In the genomic region with DNA sequence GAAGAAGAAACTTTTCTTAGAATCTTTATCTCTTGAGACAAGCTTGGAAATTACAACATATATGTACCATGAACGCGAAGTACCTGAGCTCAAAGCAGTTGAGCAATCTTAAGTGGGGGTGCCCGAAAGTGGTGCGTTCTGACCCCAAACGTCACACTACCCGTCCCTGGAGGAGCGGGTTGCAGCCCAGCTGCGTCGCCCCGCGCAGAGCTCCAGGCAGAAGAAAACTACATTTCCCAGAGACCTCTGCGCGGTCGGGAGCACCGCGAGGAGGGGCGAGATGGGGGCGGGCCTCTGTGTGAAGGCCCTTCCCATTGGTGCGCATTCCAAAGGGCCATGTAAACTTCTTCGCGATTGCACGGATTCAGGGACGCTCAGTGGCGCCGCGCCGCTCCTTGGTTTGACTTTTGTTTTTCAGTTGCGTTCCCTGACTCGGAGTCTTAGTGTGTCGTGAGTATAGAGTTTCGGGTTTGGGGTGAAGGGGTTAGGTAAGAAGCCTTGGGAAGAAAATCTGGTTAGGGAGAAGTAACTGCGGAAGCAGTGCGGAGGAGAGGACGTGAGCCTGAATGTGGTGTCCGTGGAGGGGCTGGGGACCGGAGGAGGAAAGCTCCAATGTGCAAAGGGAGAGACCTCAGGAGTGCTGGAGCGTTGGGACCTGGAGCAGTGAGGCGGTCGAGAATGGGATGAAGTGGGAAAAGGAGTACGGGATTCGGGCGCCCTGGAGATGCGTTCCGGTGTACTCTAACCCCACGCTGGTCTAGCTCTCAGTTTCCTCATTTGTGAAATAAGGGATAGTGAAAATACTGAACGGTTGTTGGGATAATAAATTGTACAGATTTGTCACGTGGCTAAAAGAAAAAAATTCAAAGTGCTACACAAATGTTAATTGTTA, we compare ENCODE assay signal across 8 cellular contexts.
DNase-seq lines count a peak whose midpoint lies in the region; ATAC-seq and TF ChIP-seq lines count a peak whose summit lies in the region.

Gene CCDC77 (plus strand): TSS at position 410 of the 892 bp plus-strand sequence. CDS start 7,740 bp downstream, outside the sequence.

- DNase-seq in ACHN, result peak; percentile 98
- peak; percentile 94 for DNase-seq in activated CD4-positive, CD25-positive, alpha-beta regulatory T cell treated with anti-CD3 and anti-CD28 coated beads, Interleukin-2, amount 50 U/mL, for 72 hours
- DNase-seq in medulla oblongata (ENCODE audit: extremely low spot score), result peak; percentile 97
- DNase-seq in stimulated activated CD8-positive, alpha-beta memory T cell treated with anti-CD3 and anti-CD28 coated beads, Interleukin-15, amount 100 ng/mL, for 1 hour (ENCODE audit: low read depth), result peak; percentile 88
- no peak for DNase-seq in HUDEP-2 (lab: John Stamatoyannopoulos, UW; ENCODE audit: unreplicated experiment in 76 of 76)

- peaks cover 2 to 4% of the 10 kb centered on the region in 2 donors for H3K36me3 ChIP-seq in duodenal mucosa (ENCODE audit: control insufficient read depth in 1 of 2, insufficient read depth in 2 of 2, low read length in 2 of 2)

- peak within 1 kb of the TSS; percentile 81 to 94 for H3K9ac ChIP-seq in duodenal mucosa (ENCODE audit: low read depth in 1 of 2, low read length in 2 of 2)

- no peaks in the 10 kb centered on the region for H3K9me3 ChIP-seq in duodenal mucosa (ENCODE audit: control insufficient read depth in 1 of 2, low read length in 2 of 2)

- peak; percentile 97 for ATAC-seq in HG03432 (IDR thresholded peaks at IDR 0.05; ENCODE audit: unreplicated experiment)

- H3K27ac ChIP-seq in duodenal mucosa (ENCODE audit: low read depth, low read length), result peak within 1 kb of the TSS; percentile 2

- H3K4me1 ChIP-seq in duodenal mucosa (ENCODE audit: control insufficient read depth in 1 of 2, insufficient read depth in 2 of 2, low read length in 2 of 2), result peaks cover 14% of the 10 kb centered on the region in 2 donors

- peak within 1 kb of the TSS; percentile 88 to 99 for H3K4me3 ChIP-seq in duodenal mucosa (ENCODE audit: low read depth in 1 of 2, low read length in 2 of 2)

- in situ Hi-C loops in ACHN (cut with HindIII; ENCODE audit: low pct_ligation_motif_present, low pct_unique_long_range_greater_than_20kb, low sequenced_read_pairs), result no loop called here

- no peaks in the 10 kb centered on the region for H3K27me3 ChIP-seq in duodenal mucosa (ENCODE audit: control insufficient read depth in 1 of 2, insufficient read depth in 2 of 2, low read length in 2 of 2)

- peak; percentile 56 for TF ChIP-seq POLR2A in GM19099 (IDR thresholded peaks at IDR 0.05; ENCODE audit: extremely low read depth, insufficient read length, low read depth)

Comparison
In these comparisons a context has a peak if more than half of its experiments do, and no peak if none do; other contexts are left out.
1. DNase-seq: peak in ACHN (single experiment), activated CD4-positive, CD25-positive, alpha-beta regulatory T cell treated with anti-CD3 and anti-CD28 coated beads, Interleukin-2, amount 50 U/mL, for 72 hours (single experiment), medulla oblongata (single experiment) and stimulated activated CD8-positive, alpha-beta memory T cell treated with anti-CD3 and anti-CD28 coated beads, Interleukin-15, amount 100 ng/mL, for 1 hour (single experiment); none in HUDEP-2 (0 of 76).